28 cellular contexts compared by ENCODE assay signal in the genomic region with DNA sequence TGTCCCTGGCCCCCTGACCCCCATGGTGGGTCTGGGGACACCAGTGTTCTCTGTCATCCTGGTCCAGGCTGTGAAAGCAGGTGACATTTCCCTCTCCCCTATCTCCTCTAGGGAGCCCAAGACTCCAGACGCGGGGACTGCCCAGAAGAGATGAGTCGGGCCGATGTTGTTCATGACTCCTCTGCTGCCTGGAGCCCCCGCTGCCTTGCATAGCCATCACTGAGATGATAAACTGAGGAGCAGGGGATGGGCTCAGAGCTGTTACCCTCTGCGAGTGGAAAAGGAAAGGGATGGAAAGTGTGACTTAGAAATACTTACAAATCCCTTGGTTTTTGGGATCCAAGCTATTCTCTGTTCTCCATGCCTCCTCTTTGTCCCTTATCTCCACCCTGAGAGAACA.
"Had no signal": no experiment of that assay in that cellular context is flagged by ENCODE, and none has a peak within 500 bp of the region (broad histone marks: within the 10 kb centered on the region; RNA-seq: fewer than 3 reads in every experiment).

No MANE protein-coding gene starts in this region.

- H3K27ac ChIP-seq: neural progenitor cell, ovary, parathyroid adenoma, prostate gland, right lobe of liver, suprapubic skin, testis, tibial artery, transverse colon, upper lobe of right lung, uterus had no signal

- H3K4me1 Mint-ChIP-seq: naive thymus-derived CD4-positive, alpha-beta T cell; natural killer cell; stimulated activated effector memory CD8-positive, alpha-beta T cell treated with anti-CD3 and anti-CD28 coated beads, Interleukin-12 subunit alpha, Interleukin-12 subunit beta, amount 100 ng/mL, for 72 hours had no signal

- H3K9me3 Mint-ChIP-seq: naive thymus-derived CD4-positive, alpha-beta T cell; natural killer cell; nephron; neural progenitor cell; stimulated activated effector memory CD8-positive, alpha-beta T cell treated with anti-CD3 and anti-CD28 coated beads, Interleukin-12 subunit alpha, Interleukin-12 subunit beta, amount 100 ng/mL, for 72 hours; stimulated activated naive B cell treated with anti-CD40 and anti-IgM and Interleukin-4, amounts not matched to agents 10 μg/mL and 1 μg/mL and 100 μg/mL, for 72 hours; stimulated activated naive CD8-positive, alpha-beta T cell treated with anti-CD3 and anti-CD28 coated beads, Interleukin-15, Interleukin-2, amounts not matched to agents 100 ng/mL and 50 ng/mL, for 24 hours; type B pancreatic cell had no signal

- H3K27me3 ChIP-seq: ovary, right lobe of liver, testis, transverse colon, upper lobe of right lung, uterus had no signal

- H3K36me3 ChIP-seq: neural progenitor cell, ovary, prostate gland, right lobe of liver, suprapubic skin, tibial artery, transverse colon, upper lobe of right lung, uterus had no signal

- DNase-seq: naive thymus-derived CD4-positive, alpha-beta T cell; natural killer cell; occipital lobe; ovary; retina; right cardiac atrium; right lobe of liver; small intestine; stimulated activated CD4-positive, alpha-beta T cell treated with anti-CD3 and anti-CD28 coated beads, Interleukin-15, amount 100 ng/mL, for 24 hours; stimulated activated CD4-positive, alpha-beta T cell treated with anti-CD3 and anti-CD28 coated beads, Interleukin-2, amount 100 ng/mL, for 24 hours; stimulated activated CD4-positive, alpha-beta T cell treated with anti-CD3 and anti-CD28 coated beads, Interleukin-2, amount 100 ng/mL, for 48 hours; stimulated activated CD4-positive, alpha-beta T cell treated with anti-CD3 and anti-CD28 coated beads, Interleukin-4, amount 100 ng/mL, for 24 hours; stimulated activated naive B cell treated with anti-CD40 and anti-IgM and Interleukin-4, amounts not matched to agents 10 μg/mL and 1 μg/mL and 100 μg/mL, for 72 hours; stimulated activated naive CD4-positive, alpha-beta T cell treated with Interleukin-2 at 50 U/mL for 16 hours; substantia nigra; testis; transverse colon; upper lobe of right lung; uterus had no signal

- H3K4me3 Mint-ChIP-seq: naive thymus-derived CD4-positive, alpha-beta T cell; natural killer cell; nephron; neural progenitor cell; stimulated activated effector memory CD8-positive, alpha-beta T cell treated with anti-CD3 and anti-CD28 coated beads, Interleukin-12 subunit alpha, Interleukin-12 subunit beta, amount 100 ng/mL, for 72 hours; stimulated activated naive B cell treated with anti-CD40 and anti-IgM and Interleukin-4, amounts not matched to agents 10 μg/mL and 1 μg/mL and 100 μg/mL, for 72 hours; stimulated activated naive CD8-positive, alpha-beta T cell treated with anti-CD3 and anti-CD28 coated beads, Interleukin-15, Interleukin-2, amounts not matched to agents 100 ng/mL and 50 ng/mL, for 24 hours; type B pancreatic cell had no signal

- H3K27ac Mint-ChIP-seq: naive thymus-derived CD4-positive, alpha-beta T cell; natural killer cell; nephron; neural progenitor cell; stimulated activated effector memory CD8-positive, alpha-beta T cell treated with anti-CD3 and anti-CD28 coated beads, Interleukin-12 subunit alpha, Interleukin-12 subunit beta, amount 100 ng/mL, for 72 hours; stimulated activated naive B cell treated with anti-CD40 and anti-IgM and Interleukin-4, amounts not matched to agents 10 μg/mL and 1 μg/mL and 100 μg/mL, for 72 hours; stimulated activated naive CD8-positive, alpha-beta T cell treated with anti-CD3 and anti-CD28 coated beads, Interleukin-15, Interleukin-2, amounts not matched to agents 100 ng/mL and 50 ng/mL, for 24 hours; type B pancreatic cell had no signal

- H3K27me3 Mint-ChIP-seq: stimulated activated naive CD8-positive, alpha-beta T cell treated with anti-CD3 and anti-CD28 coated beads, Interleukin-15, Interleukin-2, amounts not matched to agents 100 ng/mL and 50 ng/mL, for 24 hours had no signal

- H3K36me3 Mint-ChIP-seq: naive thymus-derived CD4-positive, alpha-beta T cell; natural killer cell; neural progenitor cell; stimulated activated effector memory CD8-positive, alpha-beta T cell treated with anti-CD3 and anti-CD28 coated beads, Interleukin-12 subunit alpha, Interleukin-12 subunit beta, amount 100 ng/mL, for 72 hours; stimulated activated naive B cell treated with anti-CD40 and anti-IgM and Interleukin-4, amounts not matched to agents 10 μg/mL and 1 μg/mL and 100 μg/mL, for 72 hours; type B pancreatic cell had no signal

- FAIRE-seq: small intestine had no signal

- H3K9me3 ChIP-seq: ovary, prostate gland, right lobe of liver, suprapubic skin, testis, tibial artery, transverse colon, upper lobe of right lung, uterus had no signal

- H3K4me3 ChIP-seq: neural progenitor cell, ovary, prostate gland, right lobe of liver, suprapubic skin, testis, tibial artery, transverse colon, upper lobe of right lung, uterus had no signal

- H3K4me1 ChIP-seq: parathyroid adenoma, prostate gland, right lobe of liver, suprapubic skin, tibial artery, transverse colon, upper lobe of right lung, uterus had no signal
